Comparison of ENCODE assay signal across 8 cellular contexts in genomic region chr12:47772738-47773061, GRCh38. TPM values are rescaled to one million over a fixed set of nuclear protein-coding genes. Genes with fewer than 3 reads are reported as not detected.
DNase-seq lines count a peak whose midpoint lies in the region; ATAC-seq, FAIRE-seq and TF ChIP-seq lines count a peak whose summit lies in the region.

No MANE protein-coding gene starts in this region.

- no peak for DNase-seq in heart right ventricle
- DNase-seq in Right ventricle myocardium inferior (ENCODE audit: missing footprints), result no peak
- DNase-seq in body of pancreas, result no peak
- DNase-seq in uterus, result no peak
- DNase-seq in H54 (ENCODE audit: insufficient read length, low spot score), result no peak
- DNase-seq in Ammon's horn (ENCODE audit: low spot score), result no peak
- no peak for DNase-seq in DMS114 treated with DMSO at 0.1 percent for 48 hours (lab: John Stamatoyannopoulos, UW; ENCODE audit: unreplicated experiment)

- 13 to 16% methylated on average over 17 of the region's 17 CpGs for WGBS in heart right ventricle, 2 donors
- 8% methylated on average over 17 of the region's 17 CpGs for WGBS in body of pancreas, 2 donors
- 22 to 53% methylated on average over 3 to 13 of the region's 17 CpGs for WGBS in mesodermal cell (ENCODE audit: insufficient coverage in 2 of 2), 2 experiments

- peaks cover 19 to 64% (median 52%) of the 10 kb centered on the region in 9 donors for H3K4me1 ChIP-seq in heart right ventricle
- peaks cover 41% of the 10 kb centered on the region for H3K4me1 ChIP-seq in body of pancreas
- H3K4me1 ChIP-seq in mesodermal cell (ENCODE audit: control insufficient read depth, insufficient read depth, low read length, poor library complexity, severe bottlenecking), result peaks cover 50% of the 10 kb centered on the region
- peaks cover 0 to 5% of the 10 kb centered on the region in 2 donors for H3K4me1 ChIP-seq in uterus

- peak overlapping the region in 9 of 10 donors; percentile 72 to 99 (median 96) for H3K4me3 ChIP-seq in heart right ventricle
- H3K4me3 ChIP-seq in body of pancreas, result no peak overlapping the region
- peak overlapping the region; percentile 60 for H3K4me3 ChIP-seq in mesodermal cell (ENCODE audit: extremely low read depth, insufficient read depth, low read length, poor library complexity, severe bottlenecking)
- H3K4me3 ChIP-seq in uterus, result peak overlapping the region; percentile 43 to 99

- no peaks in the 10 kb centered on the region for H3K36me3 ChIP-seq in heart right ventricle
- H3K36me3 ChIP-seq in body of pancreas (replicated peaks in 1 of 2; ENCODE audit: insufficient read depth in 1 of 2, low read depth in 2 of 2), result no peaks in the 10 kb centered on the region
- H3K36me3 ChIP-seq in mesodermal cell (ENCODE audit: control insufficient read depth, insufficient read depth, low read length), result no peaks in the 10 kb centered on the region
- no peaks in the 10 kb centered on the region for H3K36me3 ChIP-seq in uterus

- FAIRE-seq in H54 (lab: Jason Lieb, UNC), result no peak

- TF ChIP-seq POLR2A in body of pancreas (IDR thresholded peaks at IDR 0.05), result peak in 2 of 3 donors; percentile 39 to 67
- no peak for TF ChIP-seq POLR2A in uterus (IDR thresholded peaks at IDR 0.05)
- no peak for TF ChIP-seq POLR2A in H54 (IDR thresholded peaks at IDR 0.05; ENCODE audit: low read depth, low read length)

- ATAC-seq in heart right ventricle (no peak), Right ventricle myocardium inferior (no peak), body of pancreas (no peak)

- H3K27me3 ChIP-seq in heart right ventricle, result no peaks in the 10 kb centered on the region
- no peaks in the 10 kb centered on the region for H3K27me3 ChIP-seq in body of pancreas
- no peaks in the 10 kb centered on the region for H3K27me3 ChIP-seq in uterus

- H3K9me3 ChIP-seq in heart right ventricle (no peaks in the 10 kb centered on the region), body of pancreas (no peaks in the 10 kb centered on the region), mesodermal cell (ENCODE audit: control insufficient read depth, low read length) (no peaks in the 10 kb centered on the region), uterus (no peaks in the 10 kb centered on the region)

- peak overlapping the region in 9 of 10 donors; percentile 33 to 90 (median 84) for H3K27ac ChIP-seq in heart right ventricle
- peak overlapping the region in 3 of 4 donors; percentile 86 to 92 (median 92) for H3K27ac ChIP-seq in body of pancreas
- no peak overlapping the region for H3K27ac ChIP-seq in mesodermal cell (ENCODE audit: low read depth, low read length, severe bottlenecking)
- peak overlapping the region; percentile 69 to 87 for H3K27ac ChIP-seq in uterus

- intact Hi-C loops in heart right ventricle (cut with DNase I), result loop anchor here in 2 of 10 donors (2.0 to 10.0 kb wide), 2 partner anchors 62 to 64 kb away; no protein-coding TSS in a partner anchor
- intact Hi-C loops in Right ventricle myocardium inferior (cut with DNase I), result no loop called here
- intact Hi-C loops in body of pancreas (cut with DNase I), result no loop called here
- intact Hi-C loops in uterus (cut with DNase I; ENCODE audit: low total_unique reads), result no loop called here

- TF ChIP-seq CTCF in heart right ventricle (IDR thresholded peaks at IDR 0.05), result no peak
- TF ChIP-seq CTCF in body of pancreas (IDR thresholded peaks at IDR 0.05), result peak in 2 of 7 experiments; percentile 34 to 41
- no peak for TF ChIP-seq CTCF in uterus (IDR thresholded peaks at IDR 0.05)

RNA-seq across cellular contexts. Expression of gene SLC48A1, which starts 0.3 kb away (rescaled TPM):
- total RNA-seq in heart right ventricle (10 to 100 TPM; 18.6 to 31.9 (median 22.1) TPM), Right ventricle myocardium inferior (23.2 TPM), body of pancreas (10 to 100 TPM; 12.7 to 22.1 TPM), uterus (10 to 100 TPM in 3 of 4 donors, 1 to 10 TPM in 1; 1.3 to 50.5 (median 15.4) TPM)
- 10 to 100 TPM; 12.6 to 26.2 TPM for polyA plus RNA-seq in heart right ventricle
- 13.9 TPM for polyA plus RNA-seq in mesodermal cell (2013, experiment 1 of 2)
- 14.5 TPM for polyA plus RNA-seq in mesodermal cell (2013, experiment 2 of 2)

RNA-seq across cellular contexts. Expression of gene RAPGEF3, which starts 14.0 kb away (rescaled TPM):
- total RNA-seq in heart right ventricle (10 to 100 TPM in 9 of 10 donors, 1 to 10 TPM in 1; 9.5 to 54.9 (median 19.8) TPM), Right ventricle myocardium inferior (37.3 TPM), body of pancreas (10 to 100 TPM; 11.9 to 23.4 TPM), uterus (100 to 1,000 TPM in 1 of 4 donors, 10 to 100 TPM in 3; 13.5 to 105 (median 48.7) TPM)
- polyA plus RNA-seq in heart right ventricle, result 100 to 1,000 TPM in 1 of 2 donors, 10 to 100 TPM in 1; 22.4 to 173 TPM
- polyA plus RNA-seq in mesodermal cell (2013, experiment 1 of 2), result 17.1 TPM
- polyA plus RNA-seq in mesodermal cell (2013, experiment 2 of 2), result 11.3 TPM

RNA-seq across cellular contexts. Expression of gene HDAC7, which starts 47.0 kb away (rescaled TPM):
- total RNA-seq in heart right ventricle (10 to 100 TPM; 26.9 to 50.7 (median 38.5) TPM), Right ventricle myocardium inferior (38.8 TPM), body of pancreas (10 to 100 TPM; 26.2 to 26.7 TPM), uterus (100 to 1,000 TPM in 1 of 4 donors, 10 to 100 TPM in 3; 33.0 to 191 (median 42.5) TPM)
- polyA plus RNA-seq in heart right ventricle, result 10 to 100 TPM; 40.4 to 75.6 TPM
- 118 TPM for polyA plus RNA-seq in mesodermal cell (2013, experiment 1 of 2)
- 98.0 TPM for polyA plus RNA-seq in mesodermal cell (2013, experiment 2 of 2)

RNA-seq across cellular contexts. Expression of gene ENDOU, which starts 47.4 kb away (rescaled TPM):
- under 1 TPM in 9 of 10 donors, not detected in 1; 0.11 to 0.56 (median 0.31) TPM for total RNA-seq in heart right ventricle
- under 1 TPM; 0.26 to 0.29 TPM for polyA plus RNA-seq in heart right ventricle
- total RNA-seq in Right ventricle myocardium inferior, result not detected
- total RNA-seq in body of pancreas, result not detected
- 0.26 TPM for polyA plus RNA-seq in mesodermal cell (2013, experiment 1 of 2)
- not detected for polyA plus RNA-seq in mesodermal cell (2013, experiment 2 of 2)
- under 1 TPM in 2 of 4 donors, not detected in 2; 0.28 to 0.64 TPM for total RNA-seq in uterus

Comparison
In these comparisons a context has a peak if more than half of its experiments do, and no peak if none do; other contexts are left out.
1. H3K4me3 ChIP-seq: peak in heart right ventricle (9 of 10), mesodermal cell (single experiment) and uterus (2 of 2); none in body of pancreas (0 of 2).
2. POLR2A ChIP-seq: peak in body of pancreas (2 of 3); none in uterus (0 of 2) and H54 (single experiment).